ENCODE assay signal across 17 cellular contexts in genomic region chr12:59500335-59500734, GRCh38.
DNase-seq lines count a peak whose midpoint lies in the region; ATAC-seq and TF ChIP-seq lines count a peak whose summit lies in the region.
"Had no signal": no experiment of that assay in that cellular context is flagged by ENCODE, and none has a peak within 500 bp of the region (broad histone marks: within the 10 kb centered on the region; RNA-seq: fewer than 3 reads in every experiment).

No MANE protein-coding gene starts in this region.

- H3K36me3 Mint-ChIP-seq in WTC11 = 0 out of 2 replicates have a peak, but pooled peaks cover 4% of the 10 kb centered on the region

- no peaks in the 10 kb centered on the region for H3K27me3 Mint-ChIP-seq in WTC11 (ENCODE audit: low read depth)

- peak overlapping the region; percentile 68; the same call in 1 of the 2 replicates for H3K27ac ChIP-seq in HUES6 (ENCODE audit: low read depth, low read length)
- H3K27ac ChIP-seq: A549 had no signal

- CTCF ChIA-PET in WTC11 (lab: Charles Lee) = interaction anchor here (0.6 kb wide), 1 partner anchor 13 kb away, joined by 3 read pairs; no protein-coding TSS in a partner anchor

- no peak overlapping the region for H3K4me3 ChIP-seq in HUES6 (ENCODE audit: low read depth, low read length)
- H3K4me3 ChIP-seq: A549 had no signal

- no peaks in the 10 kb centered on the region for H3K27me3 ChIP-seq in HUES6 (ENCODE audit: control insufficient read depth, insufficient read depth, low read length)

- no peak overlapping the region for H3K9ac ChIP-seq in HUES6 (ENCODE audit: low read length)

- H3K27ac Mint-ChIP-seq in WTC11 = 0 out of 2 replicates have a peak overlapping the region, but pooled peaks have one; percentile 7
- H3K27ac Mint-ChIP-seq: CD4-positive, alpha-beta T cell had no signal

- peaks cover 8% of the 10 kb centered on the region for H3K9me3 Mint-ChIP-seq in WTC11
- H3K9me3 Mint-ChIP-seq: CD4-positive, alpha-beta T cell had no signal

- H3K4me1 Mint-ChIP-seq in WTC11 = peaks cover 18% of the 10 kb centered on the region

- H3K4me1 ChIP-seq in HUES6 (ENCODE audit: control insufficient read depth, insufficient read depth, low read length) = peaks cover 22% of the 10 kb centered on the region
- H3K4me1 ChIP-seq: A549 had no signal

- peak; percentile 48 for ATAC-seq in WTC11
- ATAC-seq: A549 had no signal

- H3K4me3 Mint-ChIP-seq in WTC11 = no peak overlapping the region
- H3K4me3 Mint-ChIP-seq: CD4-positive, alpha-beta T cell had no signal

- DNase-seq in COLO829 (ENCODE audit: low spot score) (peak; percentile 1), WTC11 (ENCODE audit: low spot score) (no peak), renal cortical epithelial cell (ENCODE audit: low read depth) (peak; percentile 9), NCI-H2171 treated with DMSO at 0.1 percent for 48 hours (lab: John Stamatoyannopoulos, UW) (no peak), occipital lobe (lab: John Stamatoyannopoulos, UW) (no peak)
- DNase-seq in activated CD4-positive, CD25-positive, alpha-beta regulatory T cell (lab: John Stamatoyannopoulos, UW) = no peak
- DNase-seq: CD4-positive, alpha-beta T cell; DMS79; HCEC 1CT; KBM-7; NCI-H1092; NCI-H2081 treated with DMSO at 0.1 percent for 48 hours; NCI-H2227 treated with DMSO at 0.1 percent for 48 hours; NCI-H524 treated with DMSO at 0.1 percent for 48 hours; SIG-M5 had no signal

- no peaks in the 10 kb centered on the region for H3K9me3 ChIP-seq in HUES6 (ENCODE audit: control insufficient read depth, insufficient read depth, low read depth, low read length)

- POLR2A ChIA-PET in WTC11 (lab: Charles Lee) = no interaction called here

- H3K36me3 ChIP-seq in HUES6 (ENCODE audit: control insufficient read depth, insufficient read depth, low read length) = no peaks in the 10 kb centered on the region

- TF ChIP-seq CTCF in WTC11 (IDR thresholded peaks at IDR 0.05) = no peak

TF ChIP-seq in WTC11, 78 proteins besides CTCF, POLR2A, EP300 and RAD21:
- TF ChIP-seq USF2 (CRISPR knock-in tag; IDR thresholded peaks at IDR 0.05) (peak; percentile 51), ZNF396 (CRISPR knock-in tag; IDR thresholded peaks at IDR 0.05; ENCODE audit: borderline replicate concordance) (no peak), MLX (CRISPR knock-in tag; IDR thresholded peaks at IDR 0.05) (no peak), HMGXB4 (CRISPR knock-in tag; IDR thresholded peaks at IDR 0.05) (no peak), ZNF423 (CRISPR knock-in tag; IDR thresholded peaks at IDR 0.05) (no peak)
- TF ChIP-seq, protein P1, sequence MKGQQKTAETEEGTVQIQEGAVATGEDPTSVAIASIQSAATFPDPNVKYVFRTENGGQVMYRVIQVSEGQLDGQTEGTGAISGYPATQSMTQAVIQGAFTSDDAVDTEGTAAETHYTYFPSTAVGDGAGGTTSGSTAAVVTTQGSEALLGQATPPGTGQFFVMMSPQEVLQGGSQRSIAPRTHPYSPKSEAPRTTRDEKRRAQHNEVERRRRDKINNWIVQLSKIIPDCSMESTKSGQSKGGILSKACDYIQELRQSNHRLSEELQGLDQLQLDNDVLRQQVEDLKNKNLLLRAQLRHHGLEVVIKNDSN (CRISPR knock-in tag; IDR thresholded peaks at IDR 0.05) = peak; percentile 37; the same call in 1 of the 2 replicates

Comparison
In these comparisons a context has a peak if more than half of its experiments do, and no peak if none do; other contexts are left out.
1. DNase-seq: peak in COLO829 (single experiment) and renal cortical epithelial cell (single experiment); none in WTC11 (single experiment), NCI-H2171 treated with DMSO at 0.1 percent for 48 hours (single experiment), activated CD4-positive, CD25-positive, alpha-beta regulatory T cell (0 of 4) and occipital lobe (single experiment).